7 cellular contexts compared by ENCODE assay signal in genomic region chr19:35845215-35846037, GRCh38. TPM values are rescaled to one million over a fixed set of nuclear protein-coding genes. Genes with fewer than 3 reads are reported as not detected.
A peak's percentile ranks its signal among the peaks of the same experiment; 100 is the strongest.
DNase-seq lines count a peak whose midpoint lies in the region; ATAC-seq, FAIRE-seq and TF ChIP-seq lines count a peak whose summit lies in the region.
"Had no signal": no experiment of that assay in that cellular context is flagged by ENCODE, and none has a peak within 500 bp of the region (broad histone marks: within the 10 kb centered on the region; RNA-seq: fewer than 3 reads in every experiment).

No MANE protein-coding gene starts in this region.

- CTCF ChIA-PET in OCI-LY7 (lab: Charles Lee; ENCODE audit: unreplicated experiment), result no interaction called here

- peak; percentile 68 for DNase-seq in LoVo (ENCODE audit: low spot score)
- peak; percentile 9 for DNase-seq in bronchial epithelial cell (ENCODE audit: low read depth)
- DNase-seq in posterior vena cava (ENCODE audit: low spot score), result peak; percentile 83
- DNase-seq in UCSD-AML1 (lab: John Stamatoyannopoulos, UW; ENCODE audit: unreplicated experiment), result no peak
- no peak for DNase-seq in OCI-LY7 (ENCODE audit: low spot score)

- intact Hi-C loops in posterior vena cava (cut with DNase I), result no loop called here
- intact Hi-C loops in OCI-LY7 (cut with micrococcal nuclease; ENCODE audit: unreplicated experiment), result no loop called here

- no peaks in the 10 kb centered on the region for H3K4me1 ChIP-seq in OCI-LY7 (ENCODE audit: insufficient read depth, low read length, poor library complexity, severe bottlenecking)

- BruUV-seq in OCI-LY7 (replicated peaks; lab: Mats Ljungman, UMichigan), result no TSS peak

- H2AFZ ChIP-seq in OCI-LY7 (ENCODE audit: low read length), result no peak overlapping the region

- peaks cover 13% of the 10 kb centered on the region for H3K27me3 ChIP-seq in bronchial epithelial cell (ENCODE audit: control insufficient read depth, insufficient read depth, low read length)

- H3K27ac ChIP-seq in OCI-LY7 (ENCODE audit: low read depth, low read length, poor library complexity, severe bottlenecking), result no peak overlapping the region

- no peak for FAIRE-seq in bronchial epithelial cell (lab: Jason Lieb, UNC)

- no peaks in the 10 kb centered on the region for H4K20me1 ChIP-seq in OCI-LY7 (ENCODE audit: insufficient read depth, low read length)

- no peaks in the 10 kb centered on the region for H3K79me2 ChIP-seq in OCI-LY7 (ENCODE audit: insufficient read depth, low read depth, low read length)

- H3K9me3 ChIP-seq in OCI-LY7 (ENCODE audit: low read length), result no peaks in the 10 kb centered on the region

- TF ChIP-seq CTCF in bronchial epithelial cell (IDR thresholded peaks at IDR 0.05; ENCODE audit: insufficient read depth, low read length, severe bottlenecking) (no peak), OCI-LY7 (conservative IDR thresholded peaks at IDR 0.05; ENCODE audit: low read length) (no peak)

- H3K4me2 ChIP-seq in OCI-LY7 (ENCODE audit: low read length), result no peak overlapping the region

- H3K36me3 ChIP-seq in bronchial epithelial cell (ENCODE audit: control insufficient read depth, insufficient read depth, low read length) (no peaks in the 10 kb centered on the region), OCI-LY7 (ENCODE audit: insufficient read depth, low read length) (no peaks in the 10 kb centered on the region)

- POLR2A ChIA-PET in OCI-LY7 (lab: Charles Lee), result interaction anchor here (0.5 kb wide), 1 partner anchor 218 kb away, joined by 4 read pairs; no protein-coding TSS in a partner anchor

- ATAC-seq in HG03280 (IDR thresholded peaks at IDR 0.05; ENCODE audit: unreplicated experiment), result no peak

- peak overlapping the region; percentile 16 for H3K4me3 ChIP-seq in bronchial epithelial cell (ENCODE audit: low read depth, low read length)
- H3K4me3 ChIP-seq in OCI-LY7 (ENCODE audit: low read depth, low read length, poor library complexity, severe bottlenecking), result no peak overlapping the region

- H3K9me2 ChIP-seq in OCI-LY7 (ENCODE audit: insufficient read depth, low read length), result no peaks in the 10 kb centered on the region

RNA-seq across cellular contexts. Expression of gene NPHS1, which starts 6.9 kb away (rescaled TPM):
- total RNA-seq in bronchial epithelial cell (not detected in 2 replicates), posterior vena cava (not detected), OCI-LY7 (2022) (not detected in 2 replicates)
- total RNA-seq in OCI-LY7 (2014; rRNA removed; shearing (Covaris generic)), result not detected in 2 replicates
- total RNA-seq: HT1080 had no signal

RNA-seq across cellular contexts. Expression of gene KIRREL2, which starts 11.3 kb away (rescaled TPM):
- not detected in 2 replicates for total RNA-seq in bronchial epithelial cell
- not detected for total RNA-seq in posterior vena cava
- 0.95 and 1.4 TPM in 2 replicates for total RNA-seq in OCI-LY7 (2014; rRNA removed; shearing (Covaris generic))
- total RNA-seq in OCI-LY7 (2022), result 2.0 and 2.2 TPM in 2 replicates
- total RNA-seq: HT1080 had no signal

RNA-seq across cellular contexts. Expression of gene APLP1, which starts 22.9 kb away (rescaled TPM):
- 0.26 and 0.51 TPM in 2 replicates for total RNA-seq in bronchial epithelial cell
- total RNA-seq in posterior vena cava, result 1 to 10 TPM; 3.9 to 7.3 TPM
- 0.13 TPM in 1 of 2 replicates, not detected in the other for total RNA-seq in OCI-LY7 (2014; rRNA removed; shearing (Covaris generic))
- 0.70 and 1.2 TPM in 2 replicates for total RNA-seq in OCI-LY7 (2022)

RNA-seq across cellular contexts. Expression of gene PRODH2, which starts 32.8 kb away (rescaled TPM):
- total RNA-seq in bronchial epithelial cell (not detected in 2 replicates), posterior vena cava (not detected), OCI-LY7 (2022) (not detected in 2 replicates)
- not detected in 2 replicates for total RNA-seq in OCI-LY7 (2014; rRNA removed; shearing (Covaris generic))
- total RNA-seq: HT1080 had no signal

RNA-seq across cellular contexts. Expression of gene NFKBID, which starts 54.9 kb away (rescaled TPM):
- 1.6 and 1.7 TPM in 2 replicates for total RNA-seq in bronchial epithelial cell
- total RNA-seq in posterior vena cava, result 10 to 100 TPM in 1 of 2 donors, 1 to 10 TPM in 1; 7.9 to 10.3 TPM
- 48.6 and 57.4 TPM in 2 replicates for total RNA-seq in OCI-LY7 (2014; rRNA removed; shearing (Covaris generic))
- 40.5 and 42.6 TPM in 2 replicates for total RNA-seq in OCI-LY7 (2022)

Comparison
In these comparisons a context has a peak if more than half of its experiments do, and no peak if none do; other contexts are left out.
1. DNase-seq: peak in LoVo (single experiment), bronchial epithelial cell (single experiment) and posterior vena cava (single experiment); none in UCSD-AML1 (single experiment) and OCI-LY7 (single experiment).